In the genomic region with DNA sequence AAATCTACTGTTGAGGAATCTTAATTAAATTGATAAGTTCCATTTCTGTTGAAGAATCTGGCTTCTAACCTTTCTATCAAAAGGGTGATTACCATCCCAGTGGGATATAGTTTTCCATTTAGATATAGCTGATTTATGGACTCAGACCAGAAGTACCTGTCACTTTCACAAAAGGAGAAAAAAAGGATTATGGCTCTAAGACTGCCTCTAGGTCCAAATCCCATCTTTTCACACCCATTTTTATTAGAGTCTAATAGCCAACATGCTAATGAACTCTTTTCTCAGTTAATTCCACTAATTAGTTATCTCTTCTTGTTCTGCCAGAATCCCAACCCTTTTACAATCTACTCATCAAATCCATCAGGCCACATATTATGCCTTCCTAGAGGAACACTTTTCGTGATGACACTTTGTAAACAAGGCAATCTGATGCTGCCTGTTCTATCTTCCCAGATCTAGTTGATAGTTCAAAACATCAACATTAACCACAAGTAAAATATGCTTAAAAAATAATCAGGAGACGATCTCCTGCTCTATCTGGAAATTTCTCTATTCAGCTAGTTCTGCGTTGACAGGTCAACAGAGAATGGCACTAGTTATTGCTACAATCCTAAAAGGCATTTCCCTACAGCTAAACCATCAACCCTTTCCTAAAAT, we compare ENCODE assay signal across 11 cellular contexts. TPM values are rescaled to one million over a fixed set of nuclear protein-coding genes. Genes with fewer than 3 reads are reported as not detected.
DNase-seq lines count a peak whose midpoint lies in the region; ATAC-seq and TF ChIP-seq lines count a peak whose summit lies in the region.
"Had no signal": no experiment of that assay in that cellular context is flagged by ENCODE, and none has a peak within 500 bp of the region (broad histone marks: within the 10 kb centered on the region; RNA-seq: fewer than 3 reads in every experiment).

No MANE protein-coding gene starts in this region.

- H3K27me3 ChIP-seq in right atrium auricular region (no peaks in the 10 kb centered on the region), body of pancreas (no peaks in the 10 kb centered on the region), mucosa of rectum (ENCODE audit: control insufficient read depth in 2 of 2, insufficient read depth in 2 of 2, low read length in 2 of 2) (no peaks in the 10 kb centered on the region)

- 35 to 42% methylated on average over 3 of the region's 3 CpGs for WGBS in body of pancreas, 2 donors

- TF ChIP-seq POLR2A in body of pancreas (IDR thresholded peaks at IDR 0.05), result no peak

- no peak for ATAC-seq in left cardiac atrium
- no peak for ATAC-seq in body of pancreas
- no peak for ATAC-seq in GM18517 (IDR thresholded peaks at IDR 0.05; ENCODE audit: unreplicated experiment)

- peak overlapping the region; percentile 90 to 91 for H3K27ac ChIP-seq in right atrium auricular region
- peak overlapping the region in 3 of 4 donors; percentile 82 to 95 (median 91) for H3K27ac ChIP-seq in body of pancreas
- H3K27ac ChIP-seq in mucosa of rectum (ENCODE audit: low read depth in 2 of 2, low read length in 2 of 2), result peak overlapping the region; percentile 85 to 87

- DNase-seq in right atrium auricular region (ENCODE audit: low spot score), result no peak
- no peak for DNase-seq in left cardiac atrium
- no peak for DNase-seq in body of pancreas
- no peak for DNase-seq in medulla oblongata (ENCODE audit: extremely low spot score)
- no peak for DNase-seq in mesenteric fat pad (ENCODE audit: low spot score)
- no peak for DNase-seq in kidney glomerular epithelial cell (lab: John Stamatoyannopoulos, UW)
- DNase-seq: activated naive CD4-positive, alpha-beta T cell; NCI-H82; nucleus accumbens had no signal

- peak overlapping the region; percentile 5 to 97 for H3K9ac ChIP-seq in mucosa of rectum (ENCODE audit: low read depth in 1 of 2, low read length in 2 of 2)

- no peaks in the 10 kb centered on the region for H3K9me3 ChIP-seq in right atrium auricular region
- no peaks in the 10 kb centered on the region for H3K9me3 ChIP-seq in body of pancreas
- H3K9me3 ChIP-seq in mucosa of rectum (ENCODE audit: control insufficient read depth in 2 of 2, low read length in 2 of 2), result no peaks in the 10 kb centered on the region

- H3K36me3 ChIP-seq in right atrium auricular region (no peaks in the 10 kb centered on the region), body of pancreas (replicated peaks in 1 of 2; ENCODE audit: insufficient read depth in 1 of 2, low read depth in 2 of 2) (no peaks in the 10 kb centered on the region), mucosa of rectum (ENCODE audit: control insufficient read depth in 2 of 2, insufficient read depth in 2 of 2, low read length in 2 of 2) (no peaks in the 10 kb centered on the region)

- intact Hi-C loops in left cardiac atrium (cut with DNase I), result loop anchor here (5.0 to 10.0 kb wide), 2 partner anchors 74 to 103 kb away; a partner anchor contains a TSS
- intact Hi-C loops in body of pancreas (cut with DNase I), result no loop called here

- H3K4me1 ChIP-seq in right atrium auricular region, result peaks cover 0 to 50% of the 10 kb centered on the region in 2 donors
- peaks cover 57% of the 10 kb centered on the region for H3K4me1 ChIP-seq in body of pancreas
- H3K4me1 ChIP-seq in mucosa of rectum (ENCODE audit: control insufficient read depth in 2 of 2, insufficient read depth in 2 of 2, low read length in 2 of 2), result peaks cover 21 to 27% of the 10 kb centered on the region in 2 donors

- TF ChIP-seq CTCF in right atrium auricular region (IDR thresholded peaks at IDR 0.05) (no peak), body of pancreas (IDR thresholded peaks at IDR 0.05) (no peak)

- no peak overlapping the region for H3K4me3 ChIP-seq in right atrium auricular region
- no peak overlapping the region for H3K4me3 ChIP-seq in body of pancreas
- H3K4me3 ChIP-seq in mucosa of rectum (ENCODE audit: low read length in 2 of 2), result peak overlapping the region; percentile 82 to 88

RNA-seq across cellular contexts. Expression of a gene that starts 2.2 kb away (rescaled TPM):
- 10 to 100 TPM; 17.7 to 24.4 TPM for total RNA-seq in right atrium auricular region
- 10 to 100 TPM; 24.1 to 32.6 TPM for total RNA-seq in left cardiac atrium
- total RNA-seq in body of pancreas, result 10 to 100 TPM in 1 of 2 donors, 1 to 10 TPM in 1; 9.3 to 12.2 TPM
- 54.2 TPM for total RNA-seq in mesenteric fat pad

Comparison
In these comparisons a context has a peak if more than half of its experiments do, and no peak if none do; other contexts are left out.
1. H3K4me3 ChIP-seq: peak in mucosa of rectum (2 of 2); none in right atrium auricular region (0 of 2) and body of pancreas (0 of 2).
2. Peak in every context shown above with its lines, with median percentiles within 50 percentile points of each other: H3K27ac ChIP-seq.